ENCODE assay signal across 13 cellular contexts in genomic region chr19:48615145-48616040, GRCh38. TPM values are rescaled to one million over a fixed set of nuclear protein-coding genes. Genes with fewer than 3 reads are reported as not detected.
DNase-seq lines count a peak whose midpoint lies in the region; TF ChIP-seq lines count a peak whose summit lies in the region.
"Had no signal": no experiment of that assay in that cellular context is flagged by ENCODE, and none has a peak within 500 bp of the region (broad histone marks: within the 10 kb centered on the region; RNA-seq: fewer than 3 reads in every experiment).

No MANE protein-coding gene starts in this region.

- H4K20me1 ChIP-seq in OCI-LY1 (ENCODE audit: insufficient read depth, low read length) = no peaks in the 10 kb centered on the region

- H3K36me3 Mint-ChIP-seq in neural crest cell (ENCODE audit: low read depth) = peaks cover 22% of the 10 kb centered on the region

- H3K4me2 ChIP-seq in OCI-LY1 (ENCODE audit: low read length) = no peak overlapping the region; the same call in 1 of the 2 replicates

- H3K79me2 ChIP-seq in OCI-LY1 (ENCODE audit: insufficient read depth, low read length) = peaks cover 20% of the 10 kb centered on the region

- no peaks in the 10 kb centered on the region for H3F3A ChIP-seq in OCI-LY1 (ENCODE audit: insufficient read depth, low read length)

- peaks cover 14% of the 10 kb centered on the region for H3K27me3 Mint-ChIP-seq in neural crest cell (ENCODE audit: low read depth)

- H3K4me3 ChIP-seq in OCI-LY1 (ENCODE audit: low read depth, low read length, poor library complexity, severe bottlenecking) (no peak overlapping the region), colonic mucosa (no peak overlapping the region), thyroid gland (replicated peaks in 1 of 3) (no peak overlapping the region)
- H3K4me3 ChIP-seq: HAP-1 had no signal

- H3K4me3 Mint-ChIP-seq in neural crest cell = peak overlapping the region; percentile 96

- H3K27ac ChIP-seq in OCI-LY1 (ENCODE audit: low read depth, low read length, poor library complexity, severe bottlenecking) = peak overlapping the region; percentile 22
- peak overlapping the region; percentile 93 for H3K27ac ChIP-seq in colonic mucosa
- no peak overlapping the region for H3K27ac ChIP-seq in thyroid gland

- no peak overlapping the region for H2AFZ ChIP-seq in OCI-LY1 (ENCODE audit: low read length)

- peaks cover 45% of the 10 kb centered on the region for H3K4me1 ChIP-seq in OCI-LY1 (ENCODE audit: insufficient read depth, low read length, severe bottlenecking)
- H3K4me1 ChIP-seq in colonic mucosa = peaks cover 17% of the 10 kb centered on the region
- H3K4me1 ChIP-seq in thyroid gland = peaks cover 15 to 27% of the 10 kb centered on the region in 2 donors

- H3K4me1 Mint-ChIP-seq in neural crest cell = peaks cover 53% of the 10 kb centered on the region

- TF ChIP-seq POLR2A in thyroid gland (IDR thresholded peaks at IDR 0.05) = no peak

- peaks cover 50% of the 10 kb centered on the region for H3K36me3 ChIP-seq in OCI-LY1 (ENCODE audit: insufficient read depth, low read length)
- peaks cover 4% of the 10 kb centered on the region for H3K36me3 ChIP-seq in colonic mucosa
- H3K36me3 ChIP-seq in thyroid gland = peaks cover 25 to 26% of the 10 kb centered on the region in 2 donors

- H3K9ac ChIP-seq in OCI-LY1 (ENCODE audit: low read length) (no peak overlapping the region; the same call in 1 of the 2 replicates), colonic mucosa (ENCODE audit: low read depth in 2 of 2, low read length in 2 of 2) (peak overlapping the region; percentile 45 to 100)

- H3K27ac Mint-ChIP-seq in neural crest cell (ENCODE audit: unreplicated experiment) = no peak overlapping the region

- no peaks in the 10 kb centered on the region for H3K9me2 ChIP-seq in OCI-LY1 (ENCODE audit: low read depth, low read length)

- TF ChIP-seq CTCF in OCI-LY1 (IDR thresholded peaks at IDR 0.05; ENCODE audit: low read length) = no peak
- no peak for TF ChIP-seq CTCF in colonic mucosa (IDR thresholded peaks at IDR 0.05)
- no peak for TF ChIP-seq CTCF in neural crest cell (conservative IDR thresholded peaks at IDR 0.05)
- no peak for TF ChIP-seq CTCF in thyroid gland (IDR thresholded peaks at IDR 0.05)

- no peaks in the 10 kb centered on the region for H3K9me3 Mint-ChIP-seq in neural crest cell

- intact Hi-C loops in colonic mucosa (cut with DNase I) = loop anchor here (10.0 kb wide), 1 partner anchor 291 kb away; the partner anchor contains the start of gene EMP3
- intact Hi-C loops in thyroid gland (cut with DNase I) = no loop called here

- DNase-seq in ELF-1 (ENCODE audit: low read depth, low spot score) (peak; percentile 73), colonic mucosa (peak; percentile 34), neural crest cell (ENCODE audit: low read depth, low spot score) (no peak), COLO829 (ENCODE audit: low spot score) (no peak), COLO668 (lab: John Stamatoyannopoulos, UW; ENCODE audit: unreplicated experiment) (no peak), thyroid gland (no peak), anterior cingulate cortex (lab: John Stamatoyannopoulos, UW) (no peak)
- DNase-seq: NCI-H1092 had no signal

- H3K9me3 ChIP-seq in OCI-LY1 (ENCODE audit: low read length) (no peaks in the 10 kb centered on the region), colonic mucosa (no peaks in the 10 kb centered on the region), thyroid gland (no peaks in the 10 kb centered on the region)
- H3K9me3 ChIP-seq: HAP-1 had no signal

- WGBS in thyroid gland, 2 donors = 74 to 80% methylated on average over 19 to 20 of the region's 21 CpGs

- no peaks in the 10 kb centered on the region for H3K27me3 ChIP-seq in OCI-LY1 (ENCODE audit: insufficient read depth, low read length)
- no peaks in the 10 kb centered on the region for H3K27me3 ChIP-seq in colonic mucosa
- H3K27me3 ChIP-seq in thyroid gland = no peaks in the 10 kb centered on the region

RNA-seq across cellular contexts. Expression of gene FAM83E, which starts 0.5 kb away (rescaled TPM):
- total RNA-seq in colonic mucosa (100 to 1,000 TPM; 150 to 198 TPM), neural crest cell (5.9 and 6.1 TPM in 2 replicates), thyroid gland (not detected)

RNA-seq across cellular contexts. Expression of gene RPL18, which starts 3.6 kb away (rescaled TPM):
- total RNA-seq in colonic mucosa (1,000 to 10,000 TPM; 1,499 to 1,736 TPM), neural crest cell (1,772 and 1,774 TPM in 2 replicates), thyroid gland (1,000 to 10,000 TPM; 1,845 to 2,426 (median 1,951) TPM)

RNA-seq across cellular contexts. Expression of gene SPHK2, which starts 3.9 kb away (rescaled TPM):
- total RNA-seq in colonic mucosa (10 to 100 TPM; 36.2 to 48.4 TPM), neural crest cell (48.5 and 50.3 TPM in 2 replicates), thyroid gland (10 to 100 TPM; 17.1 to 45.4 (median 31.4) TPM)

RNA-seq across cellular contexts. Expression of gene SPACA4, which starts 8.9 kb away (rescaled TPM):
- under 1 TPM in 1 of 2 donors, not detected in 1; 0.27 TPM for total RNA-seq in colonic mucosa
- not detected in 2 replicates for total RNA-seq in neural crest cell
- under 1 TPM in 1 of 4 donors, not detected in 3; 0.67 TPM for total RNA-seq in thyroid gland
- total RNA-seq: fibroblast of villous mesenchyme, lung microvascular endothelial cell, skeletal muscle tissue had no signal

RNA-seq across cellular contexts. Expression of gene DBP, which starts 21.8 kb away (rescaled TPM):
- 1 to 10 TPM; 4.7 to 8.9 TPM for total RNA-seq in colonic mucosa
- total RNA-seq in neural crest cell = 4.9 and 5.2 TPM in 2 replicates
- total RNA-seq in thyroid gland = 10 to 100 TPM; 18.9 to 32.8 (median 25.1) TPM

Comparison
In these comparisons a context has a peak if more than half of its experiments do, and no peak if none do; other contexts are left out.
1. DNase-seq: peak in ELF-1 (single experiment) and colonic mucosa (single experiment); none in neural crest cell (single experiment), COLO829 (single experiment), COLO668 (single experiment), thyroid gland (0 of 2) and anterior cingulate cortex (0 of 58).
2. H3K27ac ChIP-seq: peak in OCI-LY1 (single experiment) and colonic mucosa (single experiment); none in thyroid gland (0 of 3).
3. RNA of gene FAM83E, which starts 0.5 kb away (total RNA-seq): 150 to 198 TPM in colonic mucosa; 5.9 to 6.1 TPM in neural crest cell and not detected in thyroid gland; every median in the first group is over 10 times any median in the second.